12 cellular contexts compared by ENCODE assay signal in genomic region chr2:232333361-232334135, GRCh38. TPM values are rescaled to one million over a fixed set of nuclear protein-coding genes. Genes with fewer than 3 reads are reported as not detected.
DNase-seq lines count a peak whose midpoint lies in the region; ATAC-seq and TF ChIP-seq lines count a peak whose summit lies in the region.
"Had no signal": no experiment of that assay in that cellular context is flagged by ENCODE, and none has a peak within 500 bp of the region (broad histone marks: within the 10 kb centered on the region; RNA-seq: fewer than 3 reads in every experiment).

No MANE protein-coding gene starts in this region.

- H3K27ac ChIP-seq in Peyer's patch (no peak overlapping the region), cardiac muscle cell (no peak overlapping the region), testis (no peak overlapping the region)

- no peaks in the 10 kb centered on the region for H3K4me1 ChIP-seq in Peyer's patch
- no peaks in the 10 kb centered on the region for H3K4me1 ChIP-seq in cardiac muscle cell (ENCODE audit: low read depth)
- H3K4me1 ChIP-seq in testis, result no peaks in the 10 kb centered on the region

- no peaks in the 10 kb centered on the region for H3K27me3 ChIP-seq in Peyer's patch
- no peaks in the 10 kb centered on the region for H3K27me3 ChIP-seq in cardiac muscle cell
- no peaks in the 10 kb centered on the region for H3K27me3 ChIP-seq in testis

- H3K9me3 ChIP-seq in Peyer's patch (no peaks in the 10 kb centered on the region), cardiac muscle cell (ENCODE audit: low read depth) (no peaks in the 10 kb centered on the region), testis (no peaks in the 10 kb centered on the region)

- no peak for ATAC-seq in GM18858 (IDR thresholded peaks at IDR 0.05; ENCODE audit: unreplicated experiment)

- DNase-seq in activated effector memory CD4-positive, alpha-beta T cell treated with anti-CD3 and anti-CD28 coated beads, Interleukin-2, amount 50 U/mL, for 16 hours, result peak; percentile 62
- no peak for DNase-seq in activated effector memory CD4-positive, alpha-beta T cell treated with Interleukin-2 at 50 U/mL for 16 hours
- DNase-seq in Peyer's patch (peak in 2 of 3 donors; percentile 40 to 43), cardiac muscle cell (ENCODE audit: low read depth in 1 of 2, low spot score in 1 of 2) (no peak), testis (no peak), AG20443 (ENCODE audit: low spot score) (no peak)
- no peak for DNase-seq in stimulated activated CD4-positive, alpha-beta T cell treated with anti-CD3 and anti-CD28 coated beads, Interleukin-4, amount 100 ng/mL, for 24 hours
- DNase-seq: activated CD4-positive, alpha-beta T cell treated with anti-CD3 and anti-CD28 coated beads for 4 hours; DMS153; NCI-H1694 treated with DMSO at 0.1 percent for 48 hours had no signal

- intact Hi-C loops in testis (cut with DNase I; ENCODE audit: low total_unique reads), result no loop called here

- no peak for TF ChIP-seq CTCF in Peyer's patch (IDR thresholded peaks at IDR 0.05)
- peak; percentile 57 for TF ChIP-seq CTCF in cardiac muscle cell (IDR thresholded peaks at IDR 0.05; ENCODE audit: low read depth, low read length)
- peak in 2 of 3 experiments; percentile 11 to 33 for TF ChIP-seq CTCF in testis (IDR thresholded peaks at IDR 0.05)

- TF ChIP-seq POLR2A in Peyer's patch (IDR thresholded peaks at IDR 0.05) (no peak), testis (IDR thresholded peaks at IDR 0.05) (no peak)

- 96 to 99% methylated on average over 21 to 27 of the region's 28 CpGs for WGBS in testis, 2 donors

- H3K4me3 ChIP-seq in Peyer's patch (no peak overlapping the region), cardiac muscle cell (no peak overlapping the region), testis (no peak overlapping the region)

- H3K36me3 ChIP-seq in Peyer's patch (peaks cover 0 to 5% (median 0%) of the 10 kb centered on the region in 3 donors), cardiac muscle cell (no peaks in the 10 kb centered on the region), testis (ENCODE audit: low read depth, missing control alignments) (no peaks in the 10 kb centered on the region)

RNA-seq across cellular contexts. Expression of gene ALPP, which starts 45.0 kb away (rescaled TPM):
- total RNA-seq in Peyer's patch (not detected), cardiac muscle cell (not detected in 2 replicates), testis (under 1 TPM; 0.25 to 0.87 TPM)
- polyA plus RNA-seq in cardiac muscle cell (not detected in 2 replicates), testis (ENCODE audit: insufficient read depth, low read depth, low replicate concordance) (not detected)
- polyA plus RNA-seq: neural cell had no signal

Comparison
In these comparisons a context has a peak if more than half of its experiments do, and no peak if none do; other contexts are left out.
1. DNase-seq: peak in activated effector memory CD4-positive, alpha-beta T cell treated with anti-CD3 and anti-CD28 coated beads, Interleukin-2, amount 50 U/mL, for 16 hours (single experiment) and Peyer's patch (2 of 3); none in activated effector memory CD4-positive, alpha-beta T cell treated with Interleukin-2 at 50 U/mL for 16 hours (single experiment), cardiac muscle cell (0 of 2), testis (single experiment), AG20443 (single experiment) and stimulated activated CD4-positive, alpha-beta T cell treated with anti-CD3 and anti-CD28 coated beads, Interleukin-4, amount 100 ng/mL, for 24 hours (single experiment).
2. CTCF ChIP-seq: peak in cardiac muscle cell (single experiment) and testis (2 of 3); none in Peyer's patch (0 of 6).